Comparison of ENCODE assay signal across 1 cellular context in genomic region chr4:39976141-39976944, GRCh38.
TF ChIP-seq lines count a peak whose summit lies in the region.

No MANE protein-coding gene starts in this region.

TF ChIP-seq in GM12878, 131 proteins besides CTCF, POLR2A, EP300 and RAD21 (continued from another document and continues in another):
- TF ChIP-seq REST (IDR thresholded peaks at IDR 0.05; ENCODE audit: low read depth, low read length), result no peak
- TF ChIP-seq SIX5 (IDR thresholded peaks at IDR 0.05; ENCODE audit: low read depth, low read length, severe bottlenecking), result no peak
- TF ChIP-seq CUX1 (IDR thresholded peaks at IDR 0.05; ENCODE audit: insufficient replicate concordance, low read depth, low read length), result no peak
- peak; percentile 38; the same call in 1 of the 2 replicates for TF ChIP-seq ASH2L (IDR thresholded peaks at IDR 0.05; ENCODE audit: borderline replicate concordance, low read depth)
- TF ChIP-seq YBX1 (IDR thresholded peaks at IDR 0.05), result no peak
- no peak for TF ChIP-seq EZH2 (IDR thresholded peaks at IDR 0.05; ENCODE audit: borderline replicate concordance, control insufficient read depth, low read depth, low read length)
- no peak for TF ChIP-seq ATF7 (IDR thresholded peaks at IDR 0.05; ENCODE audit: low read depth)
- TF ChIP-seq SKIL (IDR thresholded peaks at IDR 0.05; ENCODE audit: low read depth, poor library complexity, severe bottlenecking), result peak; percentile 23
- TF ChIP-seq RELA (IDR thresholded peaks at IDR 0.05; ENCODE audit: borderline replicate concordance, partially characterized antibody), result no peak
- peak; percentile 92 for TF ChIP-seq SMARCA5 (IDR thresholded peaks at IDR 0.05)
- TF ChIP-seq SP1 (IDR thresholded peaks at IDR 0.05; ENCODE audit: low read depth, low read length), result no peak
- TF ChIP-seq JUNB (IDR thresholded peaks at IDR 0.05), result no peak
- no peak for TF ChIP-seq BCL3 (IDR thresholded peaks at IDR 0.05; ENCODE audit: borderline replicate concordance, insufficient read depth, low read depth, low read length, poor library complexity, severe bottlenecking)
- no peak for TF ChIP-seq BMI1 (IDR thresholded peaks at IDR 0.05; ENCODE audit: borderline replicate concordance)
- TF ChIP-seq, protein P1, sequence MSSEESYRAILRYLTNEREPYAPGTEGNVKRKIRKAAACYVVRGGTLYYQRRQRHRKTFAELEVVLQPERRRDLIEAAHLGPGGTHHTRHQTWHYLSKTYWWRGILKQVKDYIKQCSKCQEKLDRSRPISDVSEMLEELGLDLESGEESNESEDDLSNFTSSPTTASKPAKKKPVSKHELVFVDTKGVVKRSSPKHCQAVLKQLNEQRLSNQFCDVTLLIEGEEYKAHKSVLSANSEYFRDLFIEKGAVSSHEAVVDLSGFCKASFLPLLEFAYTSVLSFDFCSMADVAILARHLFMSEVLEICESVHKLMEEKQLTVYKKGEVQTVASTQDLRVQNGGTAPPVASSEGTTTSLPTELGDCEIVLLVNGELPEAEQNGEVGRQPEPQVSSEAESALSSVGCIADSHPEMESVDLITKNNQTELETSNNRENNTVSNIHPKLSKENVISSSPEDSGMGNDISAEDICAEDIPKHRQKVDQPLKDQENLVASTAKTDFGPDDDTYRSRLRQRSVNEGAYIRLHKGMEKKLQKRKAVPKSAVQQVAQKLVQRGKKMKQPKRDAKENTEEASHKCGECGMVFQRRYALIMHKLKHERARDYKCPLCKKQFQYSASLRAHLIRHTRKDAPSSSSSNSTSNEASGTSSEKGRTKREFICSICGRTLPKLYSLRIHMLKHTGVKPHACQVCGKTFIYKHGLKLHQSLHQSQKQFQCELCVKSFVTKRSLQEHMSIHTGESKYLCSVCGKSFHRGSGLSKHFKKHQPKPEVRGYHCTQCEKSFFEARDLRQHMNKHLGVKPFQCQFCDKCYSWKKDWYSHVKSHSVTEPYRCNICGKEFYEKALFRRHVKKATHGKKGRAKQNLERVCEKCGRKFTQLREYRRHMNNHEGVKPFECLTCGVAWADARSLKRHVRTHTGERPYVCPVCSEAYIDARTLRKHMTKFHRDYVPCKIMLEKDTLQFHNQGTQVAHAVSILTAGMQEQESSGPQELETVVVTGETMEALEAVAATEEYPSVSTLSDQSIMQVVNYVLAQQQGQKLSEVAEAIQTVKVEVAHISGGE (CRISPR knock-in tag; IDR thresholded peaks at IDR 0.05), result no peak
- no peak for TF ChIP-seq MYB (IDR thresholded peaks at IDR 0.05; ENCODE audit: borderline replicate concordance, low read depth, low read length)
- no peak for TF ChIP-seq GATAD2B (conservative IDR thresholded peaks at IDR 0.05; ENCODE audit: low read depth)
- peak; percentile 45; the same call in 1 of the 2 replicates for TF ChIP-seq IKZF1 (conservative IDR thresholded peaks at IDR 0.05)
- TF ChIP-seq MEF2A (IDR thresholded peaks at IDR 0.05; ENCODE audit: insufficient read depth, low read depth, low read length), result no peak
- TF ChIP-seq, protein P2, sequence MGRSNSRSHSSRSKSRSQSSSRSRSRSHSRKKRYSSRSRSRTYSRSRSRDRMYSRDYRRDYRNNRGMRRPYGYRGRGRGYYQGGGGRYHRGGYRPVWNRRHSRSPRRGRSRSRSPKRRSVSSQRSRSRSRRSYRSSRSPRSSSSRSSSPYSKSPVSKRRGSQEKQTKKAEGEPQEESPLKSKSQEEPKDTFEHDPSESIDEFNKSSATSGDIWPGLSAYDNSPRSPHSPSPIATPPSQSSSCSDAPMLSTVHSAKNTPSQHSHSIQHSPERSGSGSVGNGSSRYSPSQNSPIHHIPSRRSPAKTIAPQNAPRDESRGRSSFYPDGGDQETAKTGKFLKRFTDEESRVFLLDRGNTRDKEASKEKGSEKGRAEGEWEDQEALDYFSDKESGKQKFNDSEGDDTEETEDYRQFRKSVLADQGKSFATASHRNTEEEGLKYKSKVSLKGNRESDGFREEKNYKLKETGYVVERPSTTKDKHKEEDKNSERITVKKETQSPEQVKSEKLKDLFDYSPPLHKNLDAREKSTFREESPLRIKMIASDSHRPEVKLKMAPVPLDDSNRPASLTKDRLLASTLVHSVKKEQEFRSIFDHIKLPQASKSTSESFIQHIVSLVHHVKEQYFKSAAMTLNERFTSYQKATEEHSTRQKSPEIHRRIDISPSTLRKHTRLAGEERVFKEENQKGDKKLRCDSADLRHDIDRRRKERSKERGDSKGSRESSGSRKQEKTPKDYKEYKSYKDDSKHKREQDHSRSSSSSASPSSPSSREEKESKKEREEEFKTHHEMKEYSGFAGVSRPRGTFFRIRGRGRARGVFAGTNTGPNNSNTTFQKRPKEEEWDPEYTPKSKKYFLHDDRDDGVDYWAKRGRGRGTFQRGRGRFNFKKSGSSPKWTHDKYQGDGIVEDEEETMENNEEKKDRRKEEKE (IDR thresholded peaks at IDR 0.05), result no peak
- no peak for TF ChIP-seq TCF12 (IDR thresholded peaks at IDR 0.05; ENCODE audit: low read depth, low read length)
- TF ChIP-seq BCL11A (IDR thresholded peaks at IDR 0.05; ENCODE audit: low read depth, low read length), result no peak
- TF ChIP-seq CBX3 (IDR thresholded peaks at IDR 0.05; ENCODE audit: borderline replicate concordance, low read depth), result no peak
- no peak for TF ChIP-seq BACH1 (IDR thresholded peaks at IDR 0.05; ENCODE audit: borderline replicate concordance)
- TF ChIP-seq, protein P3, sequence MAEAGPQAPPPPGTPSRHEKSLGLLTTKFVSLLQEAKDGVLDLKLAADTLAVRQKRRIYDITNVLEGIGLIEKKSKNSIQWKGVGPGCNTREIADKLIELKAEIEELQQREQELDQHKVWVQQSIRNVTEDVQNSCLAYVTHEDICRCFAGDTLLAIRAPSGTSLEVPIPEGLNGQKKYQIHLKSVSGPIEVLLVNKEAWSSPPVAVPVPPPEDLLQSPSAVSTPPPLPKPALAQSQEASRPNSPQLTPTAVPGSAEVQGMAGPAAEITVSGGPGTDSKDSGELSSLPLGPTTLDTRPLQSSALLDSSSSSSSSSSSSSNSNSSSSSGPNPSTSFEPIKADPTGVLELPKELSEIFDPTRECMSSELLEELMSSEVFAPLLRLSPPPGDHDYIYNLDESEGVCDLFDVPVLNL (IDR thresholded peaks at IDR 0.05; ENCODE audit: low read depth, low read length), result no peak
- no peak for TF ChIP-seq ZNF622 (IDR thresholded peaks at IDR 0.05)
- peak; percentile 58 for TF ChIP-seq MXI1 (IDR thresholded peaks at IDR 0.05; ENCODE audit: low read depth, low read length)
- 0 out of 2 replicates have a peak, but pooled peaks have one; percentile 21 for TF ChIP-seq CHD2 (IDR thresholded peaks at IDR 0.05; ENCODE audit: borderline replicate concordance, low read depth, low read length)
- TF ChIP-seq RAD51 (IDR thresholded peaks at IDR 0.05), result no peak
- no peak for TF ChIP-seq E4F1 (IDR thresholded peaks at IDR 0.05; ENCODE audit: borderline replicate concordance, partially characterized antibody)
- TF ChIP-seq SMC3 (IDR thresholded peaks at IDR 0.05; ENCODE audit: borderline replicate concordance, low read length), result peak; percentile 73; the same call in 1 of the 2 replicates
- TF ChIP-seq ZSCAN29 (IDR thresholded peaks at IDR 0.05), result no peak
- TF ChIP-seq ZZZ3 (IDR thresholded peaks at IDR 0.05; ENCODE audit: control insufficient read depth, insufficient read length, low read depth), result no peak
- TF ChIP-seq CHD4 (IDR thresholded peaks at IDR 0.05), result no peak
- peak; percentile 40 for TF ChIP-seq FOXM1 (IDR thresholded peaks at IDR 0.05; ENCODE audit: low read depth, low read length)
- TF ChIP-seq TBL1XR1 (IDR thresholded peaks at IDR 0.05; ENCODE audit: low read depth, low read length), result no peak
- TF ChIP-seq CREB1 (IDR thresholded peaks at IDR 0.05; ENCODE audit: low read depth), result peak; percentile 28; the same call in 1 of the 2 replicates
- TF ChIP-seq CBFB (IDR thresholded peaks at IDR 0.05; ENCODE audit: low read depth), result no peak
- TF ChIP-seq ZNF207 (IDR thresholded peaks at IDR 0.05; ENCODE audit: borderline replicate concordance), result no peak
